In genomic region chr13:110419391-110419791, GRCh38 we compare ENCODE assay signal across 13 cellular contexts.
DNase-seq lines count a peak whose midpoint lies in the region; ATAC-seq and TF ChIP-seq lines count a peak whose summit lies in the region.
"Had no signal": no experiment of that assay in that cellular context is flagged by ENCODE, and none has a peak within 500 bp of the region (broad histone marks: within the 10 kb centered on the region; RNA-seq: fewer than 3 reads in every experiment).

No MANE protein-coding gene starts in this region.

- TF ChIP-seq POLR2A in body of pancreas (IDR thresholded peaks at IDR 0.05): no peak

- no peaks in the 10 kb centered on the region for H3K9me3 Mint-ChIP-seq in activated CD4-positive, alpha-beta T cell treated with anti-CD3 and anti-CD28 coated beads, Interleukin-2, amount 10 ng/mL, durations not matched to agents 7 days and 5 days
- H3K9me3 Mint-ChIP-seq: activated T-helper 1 cell treated with anti-CD3 and anti-CD28 coated beads, Interleukin-12 subunit alpha, Interleukin-12 subunit beta, Interleukin-2, Interleukin-4 antibody, amounts not matched to agents 30 ng/mL and 10 ng/mL and 1 ng/mL, durations not matched to agents 14 hours and 24 hours and 36 hours had no signal

- H3K27me3 ChIP-seq in rectal smooth muscle tissue (ENCODE audit: control insufficient read depth, insufficient read depth, low read length): no peaks in the 10 kb centered on the region
- H3K27me3 ChIP-seq in body of pancreas: no peaks in the 10 kb centered on the region
- H3K27me3 ChIP-seq: SJCRH30 had no signal

- intact Hi-C loops in body of pancreas (cut with DNase I): no loop called here

- TF ChIP-seq CTCF in coronary artery (IDR thresholded peaks at IDR 0.05): no peak
- no peak for TF ChIP-seq CTCF in body of pancreas (IDR thresholded peaks at IDR 0.05)

- DNase-seq in coronary artery (ENCODE audit: low spot score) (peak; percentile 67), body of pancreas (no peak), DMS79 (lab: John Stamatoyannopoulos, UW) (no peak)
- DNase-seq in activated CD4-positive, alpha-beta T cell treated with anti-CD3 and anti-CD28 coated beads, Interleukin-2, amount 10 ng/mL, durations not matched to agents 7 days and 5 days: no peak
- DNase-seq: caudate nucleus, NCI-H510A, SJCRH30 had no signal

- peaks cover 12% of the 10 kb centered on the region for H3K4me1 Mint-ChIP-seq in activated CD4-positive, alpha-beta T cell treated with anti-CD3 and anti-CD28 coated beads, Interleukin-2, amount 10 ng/mL, durations not matched to agents 7 days and 5 days
- H3K4me1 Mint-ChIP-seq: B cell had no signal

- H3K27ac ChIP-seq in coronary artery (peak overlapping the region; percentile 90 to 98), rectal smooth muscle tissue (ENCODE audit: low read depth, low read length) (peak overlapping the region; percentile 34), body of pancreas (peak overlapping the region in 2 of 4 donors; percentile 24 to 35)
- H3K27ac ChIP-seq: SJCRH30 had no signal

- H3K4me3 Mint-ChIP-seq in activated CD4-positive, alpha-beta T cell treated with anti-CD3 and anti-CD28 coated beads, Interleukin-2, amount 10 ng/mL, durations not matched to agents 7 days and 5 days: no peak overlapping the region
- H3K4me3 Mint-ChIP-seq: activated T-helper 1 cell treated with anti-CD3 and anti-CD28 coated beads, Interleukin-12 subunit alpha, Interleukin-12 subunit beta, Interleukin-2, Interleukin-4 antibody, amounts not matched to agents 30 ng/mL and 10 ng/mL and 1 ng/mL, durations not matched to agents 14 hours and 24 hours and 36 hours; B cell had no signal

- H3K36me3 ChIP-seq in rectal smooth muscle tissue (ENCODE audit: control insufficient read depth, insufficient read depth, low read length) (no peaks in the 10 kb centered on the region), body of pancreas (replicated peaks in 1 of 2; ENCODE audit: insufficient read depth in 1 of 2, low read depth in 2 of 2) (no peaks in the 10 kb centered on the region)

- H3K4me3 ChIP-seq in coronary artery (no peak overlapping the region), rectal smooth muscle tissue (ENCODE audit: low read length) (no peak overlapping the region), body of pancreas (no peak overlapping the region)
- H3K4me3 ChIP-seq: SJCRH30 had no signal

- ATAC-seq in GM18520 (IDR thresholded peaks at IDR 0.05; ENCODE audit: unreplicated experiment) (peak; percentile 55), HG02798 (IDR thresholded peaks at IDR 0.05; ENCODE audit: poor library complexity, unreplicated experiment) (peak; percentile 73), body of pancreas (no peak), HG03457 (IDR thresholded peaks at IDR 0.05; ENCODE audit: unreplicated experiment) (no peak)

- no peaks in the 10 kb centered on the region for H3K9me3 ChIP-seq in body of pancreas
- H3K9me3 ChIP-seq: SJCRH30 had no signal

- no peaks in the 10 kb centered on the region for H3K36me3 Mint-ChIP-seq in activated CD4-positive, alpha-beta T cell treated with anti-CD3 and anti-CD28 coated beads, Interleukin-2, amount 10 ng/mL, durations not matched to agents 7 days and 5 days (ENCODE audit: low read depth)

- H3K4me1 ChIP-seq in rectal smooth muscle tissue (ENCODE audit: control insufficient read depth, insufficient read depth, low read length) (peaks cover 36% of the 10 kb centered on the region), body of pancreas (no peaks in the 10 kb centered on the region)

- CTCF ChIA-PET in activated CD4-positive, alpha-beta T cell treated with anti-CD3 and anti-CD28 coated beads, Interleukin-2, amount 10 ng/mL, durations not matched to agents 7 days and 5 days (lab: Charles Lee): no interaction called here

- POLR2A ChIA-PET in activated CD4-positive, alpha-beta T cell treated with anti-CD3 and anti-CD28 coated beads, Interleukin-2, amount 10 ng/mL, durations not matched to agents 7 days and 5 days (lab: Charles Lee): no interaction called here

- peaks cover 82% of the 10 kb centered on the region for H3K27me3 Mint-ChIP-seq in activated CD4-positive, alpha-beta T cell treated with anti-CD3 and anti-CD28 coated beads, Interleukin-2, amount 10 ng/mL, durations not matched to agents 7 days and 5 days

- WGBS in body of pancreas, 2 donors: 76 to 84% methylated on average over 14 of the region's 14 CpGs

- no peak overlapping the region for H3K9ac ChIP-seq in rectal smooth muscle tissue (ENCODE audit: low read length)

- no peak overlapping the region for H3K27ac Mint-ChIP-seq in activated CD4-positive, alpha-beta T cell treated with anti-CD3 and anti-CD28 coated beads, Interleukin-2, amount 10 ng/mL, durations not matched to agents 7 days and 5 days
- H3K27ac Mint-ChIP-seq: activated T-helper 1 cell treated with anti-CD3 and anti-CD28 coated beads, Interleukin-12 subunit alpha, Interleukin-12 subunit beta, Interleukin-2, Interleukin-4 antibody, amounts not matched to agents 30 ng/mL and 10 ng/mL and 1 ng/mL, durations not matched to agents 14 hours and 24 hours and 36 hours; B cell had no signal

Comparison
In these comparisons a context has a peak if more than half of its experiments do, and no peak if none do; other contexts are left out.
1. ATAC-seq: peak in GM18520 (single experiment) and HG02798 (single experiment); none in body of pancreas (single experiment) and HG03457 (single experiment).